ENCODE assay signal across 20 cellular contexts in genomic region chr15:66919421-66919820, GRCh38.
DNase-seq lines count a peak whose midpoint lies in the region; ATAC-seq and TF ChIP-seq lines count a peak whose summit lies in the region.
"Had no signal": no experiment of that assay in that cellular context is flagged by ENCODE, and none has a peak within 500 bp of the region (broad histone marks: within the 10 kb centered on the region; RNA-seq: fewer than 3 reads in every experiment).

No MANE protein-coding gene starts in this region.

- peaks cover 22% of the 10 kb centered on the region for H3K27me3 Mint-ChIP-seq in MCF 10A (ENCODE audit: insufficient read depth, unreplicated experiment)

- no peaks in the 10 kb centered on the region for H3K36me3 Mint-ChIP-seq in MCF 10A (ENCODE audit: insufficient read depth, unreplicated experiment)

- no peak overlapping the region for H3K27ac Mint-ChIP-seq in MCF 10A (ENCODE audit: low read depth, unreplicated experiment)
- H3K27ac Mint-ChIP-seq: activated naive CD4-positive, alpha-beta T cell treated with anti-CD3 and anti-CD28 coated beads, Interleukin-2, amount 10 ng/mL, durations not matched to agents 7 days and 5 days; activated T-helper 1 cell treated with anti-CD3 and anti-CD28 coated beads, Interleukin-12 subunit alpha, Interleukin-12 subunit beta, Interleukin-2, Interleukin-4 antibody, amounts not matched to agents 30 ng/mL and 10 ng/mL and 1 ng/mL, durations not matched to agents 14 hours and 24 hours and 36 hours; HFFc6; natural killer cell treated with Interleukin-12 subunit alpha and Interleukin-12 subunit beta and Interleukin-15 and Interleukin-18, amount 100 ng/mL, for 72 hours; T-helper 1 cell treated with Interleukin-12 subunit alpha and Interleukin-12 subunit beta and Interleukin-4 antibody, amounts not matched to agents 30 μg/mL and 1 μg/mL, for 36 hours had no signal

- H3K9me3 Mint-ChIP-seq in MCF 10A (ENCODE audit: unreplicated experiment): peaks cover 30% of the 10 kb centered on the region
- H3K9me3 Mint-ChIP-seq: natural killer cell treated with Interleukin-12 subunit alpha and Interleukin-12 subunit beta and Interleukin-15 and Interleukin-18, amount 100 ng/mL, for 72 hours had no signal

- intact Hi-C loops in MCF 10A (cut with micrococcal nuclease) (no loop called here), left ventricle myocardium superior (cut with micrococcal nuclease) (no loop called here)

- no peak for TF ChIP-seq CTCF in MCF 10A (IDR thresholded peaks at IDR 0.05; ENCODE audit: unreplicated experiment)

- peak; percentile 53 for DNase-seq in NCI-H226
- DNase-seq in MCF 10A (ENCODE audit: unreplicated experiment): peak; percentile 5
- DNase-seq in left ventricle myocardium superior: no peak
- peak; percentile 77 for DNase-seq in renal cortical epithelial cell (ENCODE audit: low read depth)
- no peak for DNase-seq in epidermal melanocyte (ENCODE audit: insufficient read length, low spot score)
- no peak for DNase-seq in activated CD8-positive, alpha-beta memory T cell treated with anti-CD3 and anti-CD28 coated beads for 24 hours
- DNase-seq: activated CD4-positive, alpha-beta T cell treated with anti-CD3 and anti-CD28 coated beads for 4 hours; activated naive CD4-positive, alpha-beta T cell treated with anti-CD3 and anti-CD28 coated beads, Interleukin-2, amount 10 ng/mL, durations not matched to agents 7 days and 5 days; amniotic stem cell; HFFc6; NCI-H1417 treated with DMSO at 0.1 percent for 48 hours; NCI-H2107; NCI-H524; ovary; stimulated activated naive CD8-positive, alpha-beta T cell treated with anti-CD3 and anti-CD28 coated beads, Interleukin-15, amount 100 ng/mL, for 72 hours had no signal

- CTCF ChIA-PET in MCF 10A (lab: Yijun Ruan, JAX): interaction anchor here (0.9 to 1.0 kb wide), 3 partner anchors 8 to 47 kb away, joined by 3 to 6 read pairs (median 4); no protein-coding TSS in a partner anchor

- POLR2A ChIA-PET in MCF 10A (lab: Yijun Ruan, JAX): interaction anchor here (0.5 to 1.8 kb wide), 4 partner anchors 11 to 912 kb away, joined by 3 to 8 read pairs (median 3); no protein-coding TSS in a partner anchor

- BruUV-seq in MCF 10A (replicated peaks; lab: Mats Ljungman, UMichigan): no TSS peak

- H3K4me3 Mint-ChIP-seq in MCF 10A (ENCODE audit: unreplicated experiment): no peak overlapping the region
- H3K4me3 Mint-ChIP-seq: activated naive CD4-positive, alpha-beta T cell treated with anti-CD3 and anti-CD28 coated beads, Interleukin-2, amount 10 ng/mL, durations not matched to agents 7 days and 5 days; activated T-helper 1 cell treated with anti-CD3 and anti-CD28 coated beads, Interleukin-12 subunit alpha, Interleukin-12 subunit beta, Interleukin-2, Interleukin-4 antibody, amounts not matched to agents 30 ng/mL and 10 ng/mL and 1 ng/mL, durations not matched to agents 14 hours and 24 hours and 36 hours; HFFc6; natural killer cell treated with Interleukin-12 subunit alpha and Interleukin-12 subunit beta and Interleukin-15 and Interleukin-18, amount 100 ng/mL, for 72 hours; stimulated activated naive CD8-positive, alpha-beta T cell treated with anti-CD3 and anti-CD28 coated beads, Interleukin-15, amount 100 ng/mL, for 72 hours; T-helper 1 cell treated with Interleukin-12 subunit alpha and Interleukin-12 subunit beta and Interleukin-4 antibody, amounts not matched to agents 30 μg/mL and 1 μg/mL, for 36 hours had no signal

- H3K4me1 Mint-ChIP-seq in MCF 10A (ENCODE audit: insufficient read depth, unreplicated experiment): no peaks in the 10 kb centered on the region

- peak; percentile 69 for ATAC-seq in left ventricle myocardium superior
- no peak for ATAC-seq in HG02571 (IDR thresholded peaks at IDR 0.05; ENCODE audit: unreplicated experiment)
- no peak for ATAC-seq in GM19452 (IDR thresholded peaks at IDR 0.05; ENCODE audit: unreplicated experiment)
- ATAC-seq: natural killer cell treated with Interleukin-12 subunit alpha and Interleukin-12 subunit beta and Interleukin-15 and Interleukin-18, amount 100 ng/mL, for 72 hours; stimulated activated naive CD8-positive, alpha-beta T cell treated with anti-CD3 and anti-CD28 coated beads, Interleukin-15, amount 100 ng/mL, for 72 hours had no signal

Comparison
In these comparisons a context has a peak if more than half of its experiments do, and no peak if none do; other contexts are left out.
1. DNase-seq: peak in NCI-H226 (single experiment), MCF 10A (single experiment) and renal cortical epithelial cell (single experiment); none in left ventricle myocardium superior (single experiment), epidermal melanocyte (single experiment) and activated CD8-positive, alpha-beta memory T cell treated with anti-CD3 and anti-CD28 coated beads for 24 hours (single experiment).